Comparison of ENCODE assay signal across 1 cellular context in genomic region chr2:70111752-70112591, GRCh38.
TF ChIP-seq lines count a peak whose summit lies in the region.

No MANE protein-coding gene starts in this region.

TF ChIP-seq in HepG2, 621 proteins besides CTCF, POLR2A, EP300 and RAD21 (continued from another document and continues in another):
- TF ChIP-seq, protein P1, sequence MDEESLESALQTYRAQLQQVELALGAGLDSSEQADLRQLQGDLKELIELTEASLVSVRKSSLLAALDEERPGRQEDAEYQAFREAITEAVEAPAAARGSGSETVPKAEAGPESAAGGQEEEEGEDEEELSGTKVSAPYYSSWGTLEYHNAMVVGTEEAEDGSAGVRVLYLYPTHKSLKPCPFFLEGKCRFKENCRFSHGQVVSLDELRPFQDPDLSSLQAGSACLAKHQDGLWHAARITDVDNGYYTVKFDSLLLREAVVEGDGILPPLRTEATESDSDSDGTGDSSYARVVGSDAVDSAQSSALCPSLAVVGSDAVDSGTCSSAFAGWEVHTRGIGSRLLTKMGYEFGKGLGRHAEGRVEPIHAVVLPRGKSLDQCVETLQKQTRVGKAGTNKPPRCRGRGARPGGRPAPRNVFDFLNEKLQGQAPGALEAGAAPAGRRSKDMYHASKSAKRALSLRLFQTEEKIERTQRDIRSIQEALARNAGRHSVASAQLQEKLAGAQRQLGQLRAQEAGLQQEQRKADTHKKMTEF (CRISPR knock-in tag; IDR thresholded peaks at IDR 0.05) = no peak
- TF ChIP-seq FOXA1 (IDR thresholded peaks at IDR 0.05) (no peak), FOXA1 (CRISPR knock-in tag; IDR thresholded peaks at IDR 0.05) (no peak), ZNF235 (CRISPR knock-in tag; IDR thresholded peaks at IDR 0.05; ENCODE audit: borderline replicate concordance) (no peak), ZNF337 (CRISPR knock-in tag; IDR thresholded peaks at IDR 0.05; ENCODE audit: borderline replicate concordance, low read depth) (no peak), DR1 (CRISPR knock-in tag; IDR thresholded peaks at IDR 0.05) (no peak), RXRB (CRISPR knock-in tag; IDR thresholded peaks at IDR 0.05; ENCODE audit: borderline replicate concordance) (peak; percentile 45; the same call in 1 of the 2 replicates), HNF4G (IDR thresholded peaks at IDR 0.05; ENCODE audit: borderline replicate concordance, low read depth, low read length) (peak; percentile 46; the same call in 1 of the 2 replicates), HNF4G (CRISPR knock-in tag; IDR thresholded peaks at IDR 0.05; ENCODE audit: borderline replicate concordance, low read depth) (no peak), ZNF207 (IDR thresholded peaks at IDR 0.05; ENCODE audit: borderline replicate concordance) (no peak), ZNF749 (CRISPR knock-in tag; IDR thresholded peaks at IDR 0.05; ENCODE audit: borderline replicate concordance) (no peak), NAIF1 (CRISPR knock-in tag; IDR thresholded peaks at IDR 0.05; ENCODE audit: borderline replicate concordance) (no peak), NFKBIZ (CRISPR knock-in tag; IDR thresholded peaks at IDR 0.05) (no peak), RFX5 (IDR thresholded peaks at IDR 0.05; ENCODE audit: low read depth, low read length) (no peak), IRX3 (CRISPR knock-in tag; IDR thresholded peaks at IDR 0.05; ENCODE audit: borderline replicate concordance, low read depth) (no peak), TEAD3 (CRISPR knock-in tag; optimal IDR thresholded peaks at IDR 0.05; ENCODE audit: borderline replicate concordance) (peak; percentile 58), ZNF879 (CRISPR knock-in tag; IDR thresholded peaks at IDR 0.05) (no peak), ZNF17 (CRISPR knock-in tag; IDR thresholded peaks at IDR 0.05) (no peak), FOXP4 (CRISPR knock-in tag; IDR thresholded peaks at IDR 0.05) (no peak), ZNF770 (CRISPR knock-in tag; IDR thresholded peaks at IDR 0.05) (no peak), ZNF205 (CRISPR knock-in tag; IDR thresholded peaks at IDR 0.05) (no peak), HMG20A (CRISPR knock-in tag; IDR thresholded peaks at IDR 0.05; ENCODE audit: borderline replicate concordance) (no peak), PCBP1 (IDR thresholded peaks at IDR 0.05; ENCODE audit: borderline replicate concordance, low read depth, low read length) (no peak), STAT6 (CRISPR knock-in tag; IDR thresholded peaks at IDR 0.05; ENCODE audit: borderline replicate concordance) (no peak), ZNF772 (CRISPR knock-in tag; IDR thresholded peaks at IDR 0.05) (no peak), CEBPZ (IDR thresholded peaks at IDR 0.05; ENCODE audit: low read length) (no peak), HNRNPUL1 (IDR thresholded peaks at IDR 0.05; ENCODE audit: low read depth, low read length) (no peak), NCOA2 (CRISPR knock-in tag; IDR thresholded peaks at IDR 0.05) (no peak), TFAP4 (IDR thresholded peaks at IDR 0.05; ENCODE audit: borderline replicate concordance, low read depth) (no peak), ZNF276 (CRISPR knock-in tag; IDR thresholded peaks at IDR 0.05; ENCODE audit: low read depth) (no peak), RBAK (CRISPR knock-in tag; IDR thresholded peaks at IDR 0.05) (no peak), ZNF460 (CRISPR knock-in tag; IDR thresholded peaks at IDR 0.05; ENCODE audit: borderline replicate concordance) (no peak), ZNF780A (CRISPR knock-in tag; IDR thresholded peaks at IDR 0.05) (no peak), FOXO4 (CRISPR knock-in tag; conservative IDR thresholded peaks at IDR 0.05) (no peak), PHF21A (CRISPR knock-in tag; IDR thresholded peaks at IDR 0.05) (no peak), ZNF451 (CRISPR knock-in tag; IDR thresholded peaks at IDR 0.05) (no peak), HBP1 (CRISPR knock-in tag; IDR thresholded peaks at IDR 0.05; ENCODE audit: low read depth) (no peak), SIN3A (IDR thresholded peaks at IDR 0.05; ENCODE audit: borderline replicate concordance, low read depth, low read length) (no peak), NKX3-1 (CRISPR knock-in tag; IDR thresholded peaks at IDR 0.05) (no peak), SRY (CRISPR knock-in tag; IDR thresholded peaks at IDR 0.05) (no peak), HDAC2 (CRISPR knock-in tag; IDR thresholded peaks at IDR 0.05) (no peak), TCF7 (IDR thresholded peaks at IDR 0.05; ENCODE audit: low read depth) (no peak), ZNF709 (CRISPR knock-in tag; IDR thresholded peaks at IDR 0.05) (no peak), ZNF33A (CRISPR knock-in tag; IDR thresholded peaks at IDR 0.05; ENCODE audit: borderline replicate concordance) (no peak), MAF1 (CRISPR knock-in tag; IDR thresholded peaks at IDR 0.05; ENCODE audit: borderline replicate concordance) (no peak), MIER3 (CRISPR knock-in tag; IDR thresholded peaks at IDR 0.05; ENCODE audit: borderline replicate concordance) (no peak), ZNF790 (CRISPR knock-in tag; IDR thresholded peaks at IDR 0.05; ENCODE audit: borderline replicate concordance) (no peak), ERF (CRISPR knock-in tag; IDR thresholded peaks at IDR 0.05) (0 out of 2 replicates have a peak, but pooled peaks have one; percentile 31)
- TF ChIP-seq, protein P2, sequence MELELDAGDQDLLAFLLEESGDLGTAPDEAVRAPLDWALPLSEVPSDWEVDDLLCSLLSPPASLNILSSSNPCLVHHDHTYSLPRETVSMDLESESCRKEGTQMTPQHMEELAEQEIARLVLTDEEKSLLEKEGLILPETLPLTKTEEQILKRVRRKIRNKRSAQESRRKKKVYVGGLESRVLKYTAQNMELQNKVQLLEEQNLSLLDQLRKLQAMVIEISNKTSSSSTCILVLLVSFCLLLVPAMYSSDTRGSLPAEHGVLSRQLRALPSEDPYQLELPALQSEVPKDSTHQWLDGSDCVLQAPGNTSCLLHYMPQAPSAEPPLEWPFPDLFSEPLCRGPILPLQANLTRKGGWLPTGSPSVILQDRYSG (CRISPR knock-in tag; IDR thresholded peaks at IDR 0.05) = no peak
- TF ChIP-seq, protein P3, sequence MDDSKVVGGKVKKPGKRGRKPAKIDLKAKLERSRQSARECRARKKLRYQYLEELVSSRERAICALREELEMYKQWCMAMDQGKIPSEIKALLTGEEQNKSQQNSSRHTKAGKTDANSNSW (CRISPR knock-in tag; IDR thresholded peaks at IDR 0.05; ENCODE audit: borderline replicate concordance) = no peak
